34 cellular contexts compared by ENCODE assay signal in genomic region chr15:40204100-40204499, GRCh38. TPM values are rescaled to one million over a fixed set of nuclear protein-coding genes. Genes with fewer than 3 reads are reported as not detected.
"Had no signal": no experiment of that assay in that cellular context is flagged by ENCODE, and none has a peak within 500 bp of the region (broad histone marks: within the 10 kb centered on the region; RNA-seq: fewer than 3 reads in every experiment).

No MANE protein-coding gene starts in this region.

- H3K4me1 Mint-ChIP-seq: nephron progenitor cell; neural crest cell; stimulated activated memory B cell treated with anti-CD40 and anti-IgM and Interleukin-4, amounts not matched to agents 10 μg/mL and 1 μg/mL and 100 μg/mL, for 72 hours; stimulated activated naive CD8-positive, alpha-beta T cell treated with anti-CD3 and anti-CD28 coated beads, Interleukin-15, amount 100 ng/mL, for 72 hours had no signal

- H3K9me3 Mint-ChIP-seq: naive thymus-derived CD8-positive, alpha-beta T cell; natural killer cell treated with Interleukin-12 subunit alpha and Interleukin-12 subunit beta and Interleukin-15 and Interleukin-18, amount 100 ng/mL, for 72 hours; nephron progenitor cell; neural crest cell; stimulated activated memory B cell treated with anti-CD40 and anti-IgM and Interleukin-4, amounts not matched to agents 10 μg/mL and 1 μg/mL and 100 μg/mL, for 72 hours; stimulated activated naive CD8-positive, alpha-beta T cell treated with anti-CD3 and anti-CD28 coated beads, Interleukin-15, amount 100 ng/mL, for 72 hours; type B pancreatic cell had no signal

- FAIRE-seq: pancreas had no signal

- H3K4me3 ChIP-seq: pancreas, prostate gland, right atrium auricular region, right lobe of liver, sigmoid colon, skin epidermis, smooth muscle cell, spleen, suprapubic skin, testis, tibial artery, transverse colon, upper lobe of right lung, uterus had no signal

- H3K36me3 ChIP-seq: pancreas, prostate gland, right atrium auricular region, right lobe of liver, sigmoid colon, suprapubic skin, tibial artery, transverse colon, upper lobe of right lung, uterus had no signal

- H3K4me3 Mint-ChIP-seq: naive thymus-derived CD8-positive, alpha-beta T cell; natural killer cell treated with Interleukin-12 subunit alpha and Interleukin-12 subunit beta and Interleukin-15 and Interleukin-18, amount 100 ng/mL, for 72 hours; nephron progenitor cell; neural crest cell; stimulated activated memory B cell treated with anti-CD40 and anti-IgM and Interleukin-4, amounts not matched to agents 10 μg/mL and 1 μg/mL and 100 μg/mL, for 72 hours; stimulated activated naive CD8-positive, alpha-beta T cell treated with anti-CD3 and anti-CD28 coated beads, Interleukin-15, amount 100 ng/mL, for 72 hours; type B pancreatic cell had no signal

- H3K27ac Mint-ChIP-seq: naive thymus-derived CD8-positive, alpha-beta T cell; natural killer cell treated with Interleukin-12 subunit alpha and Interleukin-12 subunit beta and Interleukin-15 and Interleukin-18, amount 100 ng/mL, for 72 hours; nephron progenitor cell; stimulated activated memory B cell treated with anti-CD40 and anti-IgM and Interleukin-4, amounts not matched to agents 10 μg/mL and 1 μg/mL and 100 μg/mL, for 72 hours; stimulated activated naive CD8-positive, alpha-beta T cell treated with anti-CD3 and anti-CD28 coated beads, Interleukin-15, amount 100 ng/mL, for 72 hours; type B pancreatic cell had no signal

- H3K36me3 Mint-ChIP-seq: naive thymus-derived CD8-positive, alpha-beta T cell; stimulated activated memory B cell treated with anti-CD40 and anti-IgM and Interleukin-4, amounts not matched to agents 10 μg/mL and 1 μg/mL and 100 μg/mL, for 72 hours had no signal

- H3K4me1 ChIP-seq: prostate gland, right atrium auricular region, right lobe of liver, sigmoid colon, spleen, suprapubic skin, testis, tibial artery, transverse colon, upper lobe of right lung, uterus had no signal

- H3K9me3 ChIP-seq: neutrophil, pancreas, prostate gland, right atrium auricular region, right lobe of liver, sigmoid colon, spleen, suprapubic skin, testis, tibial artery, transverse colon, upper lobe of right lung, uterus had no signal

- DNase-seq: naive thymus-derived CD8-positive, alpha-beta T cell; nephron progenitor cell; nucleus accumbens; pancreas; retina; right lobe of liver; sigmoid colon; spleen; stimulated activated CD4-positive, alpha-beta T cell treated with anti-CD3 and anti-CD28 coated beads, Interleukin-12 subunit alpha, Interleukin-12 subunit beta, amount 100 ng/mL, for 4 hours; stimulated activated CD4-positive, alpha-beta T cell treated with anti-CD3 and anti-CD28 coated beads, Interleukin-1b, Interleukin-23, amount 100 ng/mL, for 48 hours; stimulated activated CD4-positive, alpha-beta T cell treated with anti-CD3 and anti-CD28 coated beads, Interleukin-4, amount 100 ng/mL, for 1 hour; stimulated activated CD4-positive, alpha-beta T cell treated with anti-CD3 and anti-CD28 coated beads, Interleukin-4, amount 100 ng/mL, for 4 hours; stimulated activated CD8-positive, alpha-beta memory T cell treated with anti-CD3 and anti-CD28 coated beads, Interleukin-4, amount 100 ng/mL, for 48 hours; stimulated activated naive CD4-positive, alpha-beta T cell; stimulated activated naive CD8-positive, alpha-beta T cell treated with anti-CD3 and anti-CD28 coated beads, Interleukin-15, amount 100 ng/mL, for 72 hours; stimulated activated naive CD8-positive, alpha-beta T cell treated with anti-CD3 and anti-CD28 coated beads, Interleukin-15, Interleukin-2, amounts not matched to agents 100 U/mL and 50 U/mL, for 24 hours; substantia nigra; testis; tibial artery; transverse colon; upper lobe of right lung; uterus had no signal

- ATAC-seq: naive thymus-derived CD8-positive, alpha-beta T cell; natural killer cell treated with Interleukin-12 subunit alpha and Interleukin-12 subunit beta and Interleukin-15 and Interleukin-18, amount 100 ng/mL, for 72 hours; pancreas; right lobe of liver; stimulated activated memory B cell treated with anti-CD40 and anti-IgM and Interleukin-4, amounts not matched to agents 10 μg/mL and 1 μg/mL and 100 μg/mL, for 72 hours; stimulated activated naive CD8-positive, alpha-beta T cell treated with anti-CD3 and anti-CD28 coated beads, Interleukin-15, amount 100 ng/mL, for 72 hours; stimulated activated naive CD8-positive, alpha-beta T cell treated with anti-CD3 and anti-CD28 coated beads, Interleukin-15, Interleukin-2, amounts not matched to agents 100 U/mL and 50 U/mL, for 24 hours; upper lobe of right lung had no signal

- H3K27me3 ChIP-seq: neutrophil, pancreas, right atrium auricular region, right lobe of liver, sigmoid colon, spleen, suprapubic skin, testis, tibial artery, transverse colon, upper lobe of right lung, uterus had no signal

- H3K4me2 ChIP-seq: smooth muscle cell had no signal

- H3K27ac ChIP-seq: neutrophil, pancreas, prostate gland, right atrium auricular region, right lobe of liver, sigmoid colon, skin epidermis, spleen, suprapubic skin, testis, tibial artery, transverse colon, upper lobe of right lung, uterus had no signal

- H3K27me3 Mint-ChIP-seq: naive thymus-derived CD8-positive, alpha-beta T cell; natural killer cell treated with Interleukin-12 subunit alpha and Interleukin-12 subunit beta and Interleukin-15 and Interleukin-18, amount 100 ng/mL, for 72 hours; stimulated activated memory B cell treated with anti-CD40 and anti-IgM and Interleukin-4, amounts not matched to agents 10 μg/mL and 1 μg/mL and 100 μg/mL, for 72 hours; stimulated activated naive CD8-positive, alpha-beta T cell treated with anti-CD3 and anti-CD28 coated beads, Interleukin-15, amount 100 ng/mL, for 72 hours; type B pancreatic cell had no signal

RNA-seq across cellular contexts. Expression of gene PAK6, which starts 34.8 kb away (rescaled TPM):
- total RNA-seq: naive thymus-derived CD8-positive, alpha-beta T cell; osteocyte; pulmonary artery endothelial cell had no signal
